ENCODE assay signal across 18 cellular contexts in genomic region chr1:22884806-22885559, GRCh38.
A peak's percentile ranks its signal among the peaks of the same experiment; 100 is the strongest.
DNase-seq lines count a peak whose midpoint lies in the region; ATAC-seq and TF ChIP-seq lines count a peak whose summit lies in the region.
"Had no signal": no experiment of that assay in that cellular context is flagged by ENCODE, and none has a peak within 500 bp of the region (broad histone marks: within the 10 kb centered on the region; RNA-seq: fewer than 3 reads in every experiment).

No MANE protein-coding gene starts in this region.

- H3K27me3 Mint-ChIP-seq in activated CD4-positive, alpha-beta T cell treated with anti-CD3 and anti-CD28 coated beads, Interleukin-2, amount 10 ng/mL, durations not matched to agents 24 days and 14 days = peaks cover 3% of the 10 kb centered on the region
- H3K27me3 Mint-ChIP-seq in activated CD4-positive, alpha-beta memory T cell treated with anti-CD3 and anti-CD28 coated beads for 36 hours = no peaks in the 10 kb centered on the region
- peaks cover 6 to 42% (median 12%) of the 10 kb centered on the region in 5 donors for H3K27me3 Mint-ChIP-seq in naive thymus-derived CD8-positive, alpha-beta T cell

- H3K4me3 Mint-ChIP-seq in activated CD4-positive, alpha-beta T cell treated with anti-CD3 and anti-CD28 coated beads, Interleukin-2, amount 10 ng/mL, durations not matched to agents 24 days and 14 days = peak overlapping the region; percentile 41
- H3K4me3 Mint-ChIP-seq in activated CD4-positive, alpha-beta memory T cell treated with anti-CD3 and anti-CD28 coated beads for 36 hours = no peak overlapping the region
- H3K4me3 Mint-ChIP-seq in naive thymus-derived CD8-positive, alpha-beta T cell = peak overlapping the region in 7 of 10 donors; percentile 32 to 79 (median 55)

- ATAC-seq in naive thymus-derived CD8-positive, alpha-beta T cell = no peak
- ATAC-seq: HCT116, right lobe of liver had no signal

- intact Hi-C loops in activated CD4-positive, alpha-beta T cell treated with anti-CD3 and anti-CD28 coated beads, Interleukin-2, amount 10 ng/mL, durations not matched to agents 24 days and 14 days (cut with micrococcal nuclease) = no loop called here
- intact Hi-C loops in activated CD4-positive, alpha-beta memory T cell treated with anti-CD3 and anti-CD28 coated beads for 36 hours (cut with micrococcal nuclease) = no loop called here

- peak; percentile 70 for DNase-seq in activated CD4-positive, alpha-beta T cell treated with anti-CD3 and anti-CD28 coated beads, Interleukin-2, amount 10 ng/mL, durations not matched to agents 24 days and 14 days
- no peak for DNase-seq in activated CD4-positive, alpha-beta T cell treated with anti-CD3 and anti-CD28 coated beads for 1 hour
- DNase-seq in activated CD4-positive, alpha-beta memory T cell treated with anti-CD3 and anti-CD28 coated beads for 36 hours = peak; percentile 23
- no peak for DNase-seq in naive thymus-derived CD8-positive, alpha-beta T cell
- no peak for DNase-seq in GDM1 (lab: John Stamatoyannopoulos, UW)
- no peak for DNase-seq in GM03348 (ENCODE audit: low spot score)
- DNase-seq in NCI-H2227 treated with DMSO at 0.1 percent for 48 hours (lab: John Stamatoyannopoulos, UW) = no peak
- DNase-seq: activated CD4-positive, CD25-positive, alpha-beta regulatory T cell; EL; head of caudate nucleus; kidney; NCI-H2081 treated with DMSO at 0.1 percent for 48 hours; nucleus accumbens; right lobe of liver had no signal

- peak overlapping the region; percentile 5 for H3K4me3 ChIP-seq in GM12875 (ENCODE audit: low read depth, low read length)
- H3K4me3 ChIP-seq: esophagus muscularis mucosa, right lobe of liver, tibial nerve had no signal

- no peak overlapping the region for H3K27ac Mint-ChIP-seq in activated CD4-positive, alpha-beta T cell treated with anti-CD3 and anti-CD28 coated beads, Interleukin-2, amount 10 ng/mL, durations not matched to agents 24 days and 14 days
- no peak overlapping the region for H3K27ac Mint-ChIP-seq in activated CD4-positive, alpha-beta memory T cell treated with anti-CD3 and anti-CD28 coated beads for 36 hours
- peak overlapping the region in 4 of 10 donors; percentile 23 to 59 (median 55) for H3K27ac Mint-ChIP-seq in naive thymus-derived CD8-positive, alpha-beta T cell

- POLR2A ChIA-PET in activated CD4-positive, alpha-beta memory T cell treated with anti-CD3 and anti-CD28 coated beads for 36 hours (lab: Charles Lee) = no interaction called here
- POLR2A ChIA-PET in naive thymus-derived CD8-positive, alpha-beta T cell (lab: Charles Lee) = no interaction called here

- CTCF ChIA-PET in activated CD4-positive, alpha-beta memory T cell treated with anti-CD3 and anti-CD28 coated beads for 36 hours (lab: Charles Lee) = interaction anchor here (2.3 kb wide), 1 partner anchor 180 kb away, joined by 6 read pairs; no protein-coding TSS in a partner anchor

- no peaks in the 10 kb centered on the region for H3K36me3 Mint-ChIP-seq in activated CD4-positive, alpha-beta T cell treated with anti-CD3 and anti-CD28 coated beads, Interleukin-2, amount 10 ng/mL, durations not matched to agents 24 days and 14 days (ENCODE audit: low read depth)
- H3K36me3 Mint-ChIP-seq in activated CD4-positive, alpha-beta memory T cell treated with anti-CD3 and anti-CD28 coated beads for 36 hours = no peaks in the 10 kb centered on the region
- H3K36me3 Mint-ChIP-seq in naive thymus-derived CD8-positive, alpha-beta T cell = no peaks in the 10 kb centered on the region

- TF ChIP-seq CTCF in GM12875 (IDR thresholded peaks at IDR 0.05; ENCODE audit: borderline replicate concordance, insufficient read depth, low read depth, low read length) = no peak

- peaks cover 8% of the 10 kb centered on the region for H3K4me1 Mint-ChIP-seq in activated CD4-positive, alpha-beta T cell treated with anti-CD3 and anti-CD28 coated beads, Interleukin-2, amount 10 ng/mL, durations not matched to agents 24 days and 14 days
- H3K4me1 Mint-ChIP-seq in activated CD4-positive, alpha-beta memory T cell treated with anti-CD3 and anti-CD28 coated beads for 36 hours (ENCODE audit: low read depth) = peaks cover 9% of the 10 kb centered on the region
- H3K4me1 Mint-ChIP-seq in naive thymus-derived CD8-positive, alpha-beta T cell = peaks cover 6 to 10% (median 10%) of the 10 kb centered on the region in 4 donors

- no peaks in the 10 kb centered on the region for H3K9me3 Mint-ChIP-seq in activated CD4-positive, alpha-beta T cell treated with anti-CD3 and anti-CD28 coated beads, Interleukin-2, amount 10 ng/mL, durations not matched to agents 24 days and 14 days
- no peaks in the 10 kb centered on the region for H3K9me3 Mint-ChIP-seq in activated CD4-positive, alpha-beta memory T cell treated with anti-CD3 and anti-CD28 coated beads for 36 hours
- peaks cover 0 to 2% (median 0%) of the 10 kb centered on the region in 9 donors for H3K9me3 Mint-ChIP-seq in naive thymus-derived CD8-positive, alpha-beta T cell

Comparison
In these comparisons a context has a peak if more than half of its experiments do, and no peak if none do; other contexts are left out.
1. DNase-seq: peak in activated CD4-positive, alpha-beta T cell treated with anti-CD3 and anti-CD28 coated beads, Interleukin-2, amount 10 ng/mL, durations not matched to agents 24 days and 14 days (single experiment) and activated CD4-positive, alpha-beta memory T cell treated with anti-CD3 and anti-CD28 coated beads for 36 hours (single experiment); none in activated CD4-positive, alpha-beta T cell treated with anti-CD3 and anti-CD28 coated beads for 1 hour (single experiment), naive thymus-derived CD8-positive, alpha-beta T cell (0 of 10), GDM1 (single experiment), GM03348 (single experiment) and NCI-H2227 treated with DMSO at 0.1 percent for 48 hours (single experiment).